Comparison of ENCODE assay signal across 9 cellular contexts in genomic region chr13:50085063-50085462, GRCh38.
DNase-seq lines count a peak whose midpoint lies in the region; ATAC-seq and TF ChIP-seq lines count a peak whose summit lies in the region.
"Had no signal": no experiment of that assay in that cellular context is flagged by ENCODE, and none has a peak within 500 bp of the region (broad histone marks: within the 10 kb centered on the region; RNA-seq: fewer than 3 reads in every experiment).

No MANE protein-coding gene starts in this region.

- no peaks in the 10 kb centered on the region for H4K20me1 ChIP-seq in mammary epithelial cell (ENCODE audit: insufficient read depth, low read length)

- peaks cover 86% of the 10 kb centered on the region for H3K79me2 ChIP-seq in mammary epithelial cell (ENCODE audit: insufficient read depth, low read length)

- no peaks in the 10 kb centered on the region for H3K9me3 ChIP-seq in mammary epithelial cell (replicated peaks; ENCODE audit: insufficient read depth, low read length)

- peak; percentile 27 to 56 for TF ChIP-seq CTCF in mammary epithelial cell (conservative IDR thresholded peaks at IDR 0.05 in 1 of 2, IDR thresholded peaks at IDR 0.05 in 1 of 2; ENCODE audit: extremely low read depth in 1 of 2, insufficient read depth in 1 of 2, low read depth in 1 of 2, low read length in 2 of 2)
- peak; percentile 95 for TF ChIP-seq CTCF in mesothelial cell of epicardium (IDR thresholded peaks at IDR 0.05; ENCODE audit: unreplicated experiment)

- dilution Hi-C loops in mammary epithelial cell (cut with HindIII; ENCODE audit: low sequenced_read_pairs) = no loop called here

- H3K9ac ChIP-seq in mammary epithelial cell (ENCODE audit: insufficient read depth, low read length) = no peak overlapping the region

- ATAC-seq in activated T-cell treated with anti-CD3 and anti-CD28 coated beads, Interleukin-2, amount 50 U/mL, for 4 hours = no peak
- no peak for ATAC-seq in activated T-cell treated with anti-CD3 and anti-CD28 coated beads, Interleukin-2, amount 50 U/mL, for 72 hours (replicated peaks in 1 of 2)
- no peak for ATAC-seq in GM18873 (IDR thresholded peaks at IDR 0.05; ENCODE audit: low FRiP score, unreplicated experiment)
- ATAC-seq in GM18517 (IDR thresholded peaks at IDR 0.05; ENCODE audit: unreplicated experiment) = no peak
- ATAC-seq in esophagus mucosa = no peak

- peaks cover 28% of the 10 kb centered on the region for H3K4me1 Mint-ChIP-seq in activated T-cell treated with anti-CD3 and anti-CD28 coated beads, Interleukin-2, amount 50 U/mL, for 4 hours (ENCODE audit: low read depth)
- peaks cover 41% of the 10 kb centered on the region for H3K4me1 Mint-ChIP-seq in activated T-cell treated with anti-CD3 and anti-CD28 coated beads, Interleukin-2, amount 50 U/mL, for 72 hours (ENCODE audit: low read depth)
- peaks cover 9% of the 10 kb centered on the region for H3K4me1 Mint-ChIP-seq in mesothelial cell of epicardium

- CTCF ChIA-PET in mammary epithelial cell (lab: Charles Lee; ENCODE audit: low non-redundant PET) = interaction anchor here (0.7 kb wide), 2 partner anchors 184 to 449 kb away, joined by 4 to 11 read pairs; no protein-coding TSS in a partner anchor

- no peak overlapping the region for H2AFZ ChIP-seq in mammary epithelial cell (ENCODE audit: low read depth, low read length)

- intact Hi-C loops in mammary epithelial cell (cut with micrococcal nuclease) = loop anchor here (1.0 to 10.0 kb wide), 5 partner anchors 80 to 716 kb away; no protein-coding TSS in a partner anchor

- H3K36me3 ChIP-seq in mammary epithelial cell (ENCODE audit: insufficient read depth, low read length) = no peaks in the 10 kb centered on the region

- H3K4me2 ChIP-seq in mammary epithelial cell (ENCODE audit: insufficient read depth, low read depth, low read length) = peak overlapping the region; percentile 54

- no peak overlapping the region for H3K27ac Mint-ChIP-seq in activated T-cell treated with anti-CD3 and anti-CD28 coated beads, Interleukin-2, amount 50 U/mL, for 72 hours
- no peak overlapping the region for H3K27ac Mint-ChIP-seq in mesothelial cell of epicardium
- H3K27ac Mint-ChIP-seq: dendritic cell treated with granulocyte-macrophage colony-stimulating factor and Interleukin-4, amounts not matched to agents 40 ng/mL and 50 ng/mL, for 4 days had no signal

- peak overlapping the region in 2 of 3 experiments; percentile 1 to 7 for H3K4me3 ChIP-seq in mammary epithelial cell (replicated peaks in 1 of 3; ENCODE audit: insufficient read depth in 1 of 3, low read depth in 2 of 3, low read length in 3 of 3)

- DNase-seq in activated T-cell treated with anti-CD3 and anti-CD28 coated beads, Interleukin-2, amount 50 U/mL, for 4 hours = no peak
- DNase-seq in activated T-cell treated with anti-CD3 and anti-CD28 coated beads, Interleukin-2, amount 50 U/mL, for 72 hours = no peak
- DNase-seq in NCI-H2171 (lab: John Stamatoyannopoulos, UW) (peak; percentile 39), mammary epithelial cell (peak; percentile 17), mesothelial cell of epicardium (ENCODE audit: low spot score in 2 of 2, unreplicated experiment in 2 of 2) (no peak)

- no peaks in the 10 kb centered on the region for H3K27me3 Mint-ChIP-seq in activated T-cell treated with anti-CD3 and anti-CD28 coated beads, Interleukin-2, amount 50 U/mL, for 4 hours (ENCODE audit: low read depth)
- no peaks in the 10 kb centered on the region for H3K27me3 Mint-ChIP-seq in activated T-cell treated with anti-CD3 and anti-CD28 coated beads, Interleukin-2, amount 50 U/mL, for 72 hours (ENCODE audit: low read depth)
- H3K27me3 Mint-ChIP-seq in mesothelial cell of epicardium (ENCODE audit: low read depth) = no peaks in the 10 kb centered on the region
- H3K27me3 Mint-ChIP-seq: dendritic cell treated with granulocyte-macrophage colony-stimulating factor and Interleukin-4, amounts not matched to agents 40 ng/mL and 50 ng/mL, for 4 days had no signal

- H3K27ac ChIP-seq in mammary epithelial cell (ENCODE audit: insufficient read depth, low read depth, low read length) = peak overlapping the region; percentile 8

- peaks cover 2% of the 10 kb centered on the region for H3K36me3 Mint-ChIP-seq in activated T-cell treated with anti-CD3 and anti-CD28 coated beads, Interleukin-2, amount 50 U/mL, for 4 hours (ENCODE audit: insufficient read depth)
- H3K36me3 Mint-ChIP-seq in activated T-cell treated with anti-CD3 and anti-CD28 coated beads, Interleukin-2, amount 50 U/mL, for 72 hours (ENCODE audit: insufficient read depth in 2 of 2) = peaks cover 3 to 11% of the 10 kb centered on the region in 2 donors
- no peaks in the 10 kb centered on the region for H3K36me3 Mint-ChIP-seq in mesothelial cell of epicardium

- no peaks in the 10 kb centered on the region for H3K4me1 ChIP-seq in mammary epithelial cell (ENCODE audit: insufficient read depth, low read length)

- H3K4me3 Mint-ChIP-seq in activated T-cell treated with anti-CD3 and anti-CD28 coated beads, Interleukin-2, amount 50 U/mL, for 4 hours = peak overlapping the region; percentile 16
- H3K4me3 Mint-ChIP-seq in activated T-cell treated with anti-CD3 and anti-CD28 coated beads, Interleukin-2, amount 50 U/mL, for 72 hours = peak overlapping the region in 1 of 2 donors; percentile 46
- peak overlapping the region; percentile 33 for H3K4me3 Mint-ChIP-seq in mesothelial cell of epicardium
- H3K4me3 Mint-ChIP-seq: dendritic cell treated with granulocyte-macrophage colony-stimulating factor and Interleukin-4, amounts not matched to agents 40 ng/mL and 50 ng/mL, for 4 days had no signal

- 9% methylated on average over 4 of the region's 4 CpGs for WGBS in mammary epithelial cell (ENCODE audit: low coverage, missing lambda C conversion rate)

- no TSS peak for BruUV-seq in mammary epithelial cell (replicated peaks; lab: Mats Ljungman, UMichigan)

- no peaks in the 10 kb centered on the region for H3K9me3 Mint-ChIP-seq in activated T-cell treated with anti-CD3 and anti-CD28 coated beads, Interleukin-2, amount 50 U/mL, for 4 hours
- H3K9me3 Mint-ChIP-seq in activated T-cell treated with anti-CD3 and anti-CD28 coated beads, Interleukin-2, amount 50 U/mL, for 72 hours = no peaks in the 10 kb centered on the region
- no peaks in the 10 kb centered on the region for H3K9me3 Mint-ChIP-seq in mesothelial cell of epicardium
- H3K9me3 Mint-ChIP-seq: dendritic cell treated with granulocyte-macrophage colony-stimulating factor and Interleukin-4, amounts not matched to agents 40 ng/mL and 50 ng/mL, for 4 days had no signal

- in situ Hi-C loops in mammary epithelial cell (cut with MboI; ENCODE audit: low sequenced_read_pairs in 2 of 2) = loop anchor here in 1 of 2 donors (25.0 kb wide), 1 partner anchor 452 kb away; no protein-coding TSS in a partner anchor

- no peaks in the 10 kb centered on the region for H3K27me3 ChIP-seq in mammary epithelial cell (ENCODE audit: insufficient read depth, low read length)

Comparison
In these comparisons a context has a peak if more than half of its experiments do, and no peak if none do; other contexts are left out.
1. DNase-seq: peak in NCI-H2171 (single experiment) and mammary epithelial cell (single experiment); none in activated T-cell treated with anti-CD3 and anti-CD28 coated beads, Interleukin-2, amount 50 U/mL, for 4 hours (single experiment), activated T-cell treated with anti-CD3 and anti-CD28 coated beads, Interleukin-2, amount 50 U/mL, for 72 hours (0 of 2) and mesothelial cell of epicardium (0 of 2).